33 cellular contexts compared by ENCODE assay signal in the genomic region with DNA sequence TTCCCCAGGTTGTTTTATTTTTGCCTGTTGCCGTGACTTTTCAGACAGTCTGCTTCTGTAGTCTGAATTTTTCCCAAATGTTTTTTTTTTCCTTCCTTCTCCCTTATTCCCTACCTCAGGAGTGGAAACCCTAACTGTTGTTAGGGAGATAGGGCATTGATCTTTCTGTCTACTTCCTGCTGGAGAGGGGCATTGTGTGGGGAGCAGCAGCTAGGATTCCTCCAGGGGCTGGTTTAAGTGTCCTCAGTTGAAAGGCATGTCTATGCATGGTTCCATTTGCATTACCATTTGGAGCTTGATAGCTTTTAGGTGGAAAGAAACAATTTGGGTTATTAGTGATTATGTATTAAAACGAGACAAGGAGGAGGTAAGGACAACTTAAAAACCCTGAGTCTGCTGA.
"Had no signal": no experiment of that assay in that cellular context is flagged by ENCODE, and none has a peak within 500 bp of the region (broad histone marks: within the 10 kb centered on the region; RNA-seq: fewer than 3 reads in every experiment).

No MANE protein-coding gene starts in this region.

- H3K27me3 ChIP-seq: ascending aorta, cardiac muscle cell, colonic mucosa, pancreas, right atrium auricular region, stomach, thyroid gland, upper lobe of right lung had no signal

- H3K27ac ChIP-seq: ascending aorta, cardiac muscle cell, colonic mucosa, pancreas, right atrium auricular region, stomach, thyroid gland, upper lobe of right lung, WERI-Rb-1 had no signal

- H3K27me3 Mint-ChIP-seq: activated CD4-positive, alpha-beta memory T cell treated with anti-CD3 and anti-CD28 coated beads, Interleukin-2, amount 10 ng/mL, durations not matched to agents 7 days and 5 days; activated CD4-positive, alpha-beta T cell treated with anti-CD3 and anti-CD28 coated beads, Interleukin-2, amount 10 ng/mL, durations not matched to agents 24 days and 14 days; activated naive CD4-positive, alpha-beta T cell treated with anti-CD3 and anti-CD28 coated beads, Interleukin-2, amount 10 ng/mL, durations not matched to agents 7 days and 5 days; activated naive CD8-positive, alpha-beta T cell treated with anti-CD3 and anti-CD28 coated beads, Interleukin-2, amount 10 ng/mL, durations not matched to agents 7 days and 5 days; brain; naive thymus-derived CD8-positive, alpha-beta T cell; stimulated activated naive B cell treated with anti-CD40 and anti-IgM and Interleukin-4, amounts not matched to agents 10 μg/mL and 1 μg/mL and 100 μg/mL, for 72 hours; T-helper 17 cell had no signal

- H3K9me3 ChIP-seq: ascending aorta, colonic mucosa, pancreas, right atrium auricular region, stomach, thyroid gland, upper lobe of right lung had no signal

- H3K4me3 ChIP-seq: ascending aorta, cardiac muscle cell, colonic mucosa, pancreas, right atrium auricular region, smooth muscle cell, stomach, thyroid gland, upper lobe of right lung had no signal

- H3K27ac Mint-ChIP-seq: activated CD4-positive, alpha-beta memory T cell treated with anti-CD3 and anti-CD28 coated beads, Interleukin-2, amount 10 ng/mL, durations not matched to agents 7 days and 5 days; activated CD4-positive, alpha-beta T cell treated with anti-CD3 and anti-CD28 coated beads, Interleukin-2, amount 10 ng/mL, durations not matched to agents 24 days and 14 days; activated naive CD4-positive, alpha-beta T cell treated with anti-CD3 and anti-CD28 coated beads, Interleukin-2, amount 10 ng/mL, durations not matched to agents 7 days and 5 days; activated naive CD8-positive, alpha-beta T cell treated with anti-CD3 and anti-CD28 coated beads, Interleukin-2, amount 10 ng/mL, durations not matched to agents 7 days and 5 days; activated T-cell treated with anti-CD3 and anti-CD28 coated beads, Interleukin-2, amount 50 U/mL, for 24 hours; brain; naive thymus-derived CD8-positive, alpha-beta T cell; stimulated activated naive B cell treated with anti-CD40 and anti-IgM and Interleukin-4, amounts not matched to agents 10 μg/mL and 1 μg/mL and 100 μg/mL, for 72 hours; T-helper 17 cell had no signal

- H3K36me3 Mint-ChIP-seq: activated naive CD4-positive, alpha-beta T cell treated with anti-CD3 and anti-CD28 coated beads, Interleukin-2, amount 10 ng/mL, durations not matched to agents 7 days and 5 days; activated naive CD8-positive, alpha-beta T cell treated with anti-CD3 and anti-CD28 coated beads, Interleukin-2, amount 10 ng/mL, durations not matched to agents 7 days and 5 days; brain; naive thymus-derived CD8-positive, alpha-beta T cell; stimulated activated naive B cell treated with anti-CD40 and anti-IgM and Interleukin-4, amounts not matched to agents 10 μg/mL and 1 μg/mL and 100 μg/mL, for 72 hours had no signal

- H3K4me1 Mint-ChIP-seq: activated CD4-positive, alpha-beta memory T cell treated with anti-CD3 and anti-CD28 coated beads, Interleukin-2, amount 10 ng/mL, durations not matched to agents 7 days and 5 days; activated CD4-positive, alpha-beta T cell treated with anti-CD3 and anti-CD28 coated beads, Interleukin-2, amount 10 ng/mL, durations not matched to agents 24 days and 14 days; activated naive CD4-positive, alpha-beta T cell treated with anti-CD3 and anti-CD28 coated beads, Interleukin-2, amount 10 ng/mL, durations not matched to agents 7 days and 5 days; activated naive CD8-positive, alpha-beta T cell treated with anti-CD3 and anti-CD28 coated beads, Interleukin-2, amount 10 ng/mL, durations not matched to agents 7 days and 5 days; brain; naive thymus-derived CD8-positive, alpha-beta T cell; neural crest cell; stimulated activated naive B cell treated with anti-CD40 and anti-IgM and Interleukin-4, amounts not matched to agents 10 μg/mL and 1 μg/mL and 100 μg/mL, for 72 hours; T-helper 17 cell had no signal

- H3K4me3 Mint-ChIP-seq: activated CD4-positive, alpha-beta memory T cell treated with anti-CD3 and anti-CD28 coated beads, Interleukin-2, amount 10 ng/mL, durations not matched to agents 7 days and 5 days; activated CD4-positive, alpha-beta T cell treated with anti-CD3 and anti-CD28 coated beads, Interleukin-2, amount 10 ng/mL, durations not matched to agents 24 days and 14 days; activated naive CD4-positive, alpha-beta T cell treated with anti-CD3 and anti-CD28 coated beads, Interleukin-2, amount 10 ng/mL, durations not matched to agents 7 days and 5 days; activated naive CD8-positive, alpha-beta T cell treated with anti-CD3 and anti-CD28 coated beads, Interleukin-2, amount 10 ng/mL, durations not matched to agents 7 days and 5 days; activated T-cell treated with anti-CD3 and anti-CD28 coated beads, Interleukin-2, amount 50 U/mL, for 24 hours; brain; naive thymus-derived CD8-positive, alpha-beta T cell; neural crest cell; stimulated activated naive B cell treated with anti-CD40 and anti-IgM and Interleukin-4, amounts not matched to agents 10 μg/mL and 1 μg/mL and 100 μg/mL, for 72 hours; T-helper 17 cell had no signal

- H3K36me3 ChIP-seq: ascending aorta, cardiac muscle cell, colonic mucosa, pancreas, right atrium auricular region, stomach, thyroid gland, upper lobe of right lung, WERI-Rb-1 had no signal

- H3K9me3 Mint-ChIP-seq: activated CD4-positive, alpha-beta memory T cell treated with anti-CD3 and anti-CD28 coated beads, Interleukin-2, amount 10 ng/mL, durations not matched to agents 7 days and 5 days; activated CD4-positive, alpha-beta T cell treated with anti-CD3 and anti-CD28 coated beads, Interleukin-2, amount 10 ng/mL, durations not matched to agents 24 days and 14 days; activated naive CD4-positive, alpha-beta T cell treated with anti-CD3 and anti-CD28 coated beads, Interleukin-2, amount 10 ng/mL, durations not matched to agents 7 days and 5 days; activated naive CD8-positive, alpha-beta T cell treated with anti-CD3 and anti-CD28 coated beads, Interleukin-2, amount 10 ng/mL, durations not matched to agents 7 days and 5 days; activated T-cell treated with anti-CD3 and anti-CD28 coated beads, Interleukin-2, amount 50 U/mL, for 24 hours; naive thymus-derived CD8-positive, alpha-beta T cell had no signal

- H3K4me1 ChIP-seq: ascending aorta, colonic mucosa, pancreas, right atrium auricular region, stomach, thyroid gland, upper lobe of right lung had no signal

- DNase-seq: activated CD4-positive, alpha-beta memory T cell treated with anti-CD3 and anti-CD28 coated beads, Interleukin-2, amount 10 ng/mL, durations not matched to agents 7 days and 5 days; activated CD4-positive, alpha-beta T cell treated with anti-CD3 and anti-CD28 coated beads, Interleukin-2, amount 10 ng/mL, durations not matched to agents 24 days and 14 days; activated CD4-positive, CD25-positive, alpha-beta regulatory T cell treated with anti-CD3 and anti-CD28 coated beads, Interleukin-2, amount 50 U/mL, for 72 hours; activated CD8-positive, alpha-beta memory T cell treated with anti-CD3 and anti-CD28 coated beads, Interleukin-2, amount 50 U/mL, for 48 hours; activated gamma-delta T cell; activated naive CD4-positive, alpha-beta T cell treated with anti-CD3 and anti-CD28 coated beads, Interleukin-2, amount 10 ng/mL, durations not matched to agents 7 days and 5 days; activated naive CD8-positive, alpha-beta T cell treated with anti-CD3 and anti-CD28 coated beads, Interleukin-2, amount 10 ng/mL, durations not matched to agents 7 days and 5 days; activated T-cell treated with anti-CD3 and anti-CD28 coated beads, Interleukin-2, amount 50 U/mL, for 24 hours; cerebellar nuclear complex; colonic mucosa; effector CD8-positive, alpha-beta T cell; erythroblast; head of caudate nucleus; left cardiac atrium; mammary epithelial cell; naive thymus-derived CD8-positive, alpha-beta T cell; nucleus accumbens; pancreas; stimulated activated CD4-positive, alpha-beta T cell treated with anti-CD3 and anti-CD28 coated beads, Interleukin-15, amount 100 ng/mL, for 24 hours; stimulated activated CD4-positive, alpha-beta T cell treated with anti-CD3 and anti-CD28 coated beads, Interleukin-2, amount 100 ng/mL, for 24 hours; stimulated activated naive B cell treated with anti-CD40 and anti-IgM and Interleukin-4, amounts not matched to agents 10 μg/mL and 1 μg/mL and 100 μg/mL, for 72 hours; stomach; T-helper 17 cell; T1000; thyroid gland; upper lobe of right lung; WERI-Rb-1 had no signal

- H3K4me2 ChIP-seq: smooth muscle cell had no signal
